In the genomic region with DNA sequence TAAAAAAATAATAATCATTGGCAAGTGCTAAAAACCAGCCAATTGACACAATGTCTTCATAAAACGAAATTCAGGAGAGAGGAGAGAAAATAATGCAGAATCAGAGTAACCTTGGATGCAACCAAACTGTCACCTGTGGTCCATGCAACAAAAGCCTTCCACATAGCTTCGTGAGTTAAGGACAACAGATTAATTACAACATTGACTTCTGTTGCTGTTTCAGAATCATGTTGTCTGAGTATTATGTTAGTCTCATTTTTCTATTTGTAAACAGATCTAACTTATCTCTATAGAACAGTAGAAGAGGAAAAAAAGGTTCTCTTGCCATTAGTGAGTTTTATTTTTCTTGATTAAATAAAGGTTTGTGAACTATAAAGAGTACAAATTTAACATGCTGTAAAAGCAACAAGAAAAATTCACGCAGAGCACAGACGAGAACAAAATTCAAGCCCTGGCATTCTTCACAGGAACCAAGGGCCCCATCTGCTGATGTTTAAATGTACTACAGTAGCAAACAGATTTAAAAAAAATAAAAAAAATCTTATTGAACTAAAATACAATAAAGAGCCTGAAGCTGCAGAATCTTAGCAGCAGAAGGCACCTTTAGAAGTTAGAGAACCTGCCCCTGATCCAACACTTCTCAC, we compare ENCODE assay signal across 8 cellular contexts.
A peak's percentile ranks its signal among the peaks of the same experiment; 100 is the strongest.
DNase-seq lines count a peak whose midpoint lies in the region; ATAC-seq and TF ChIP-seq lines count a peak whose summit lies in the region.

No MANE protein-coding gene starts in this region.

- WGBS in esophagus squamous epithelium, 2 donors = 21 to 33% methylated on average over 4 of the region's 4 CpGs

- H3K4me1 Mint-ChIP-seq in progenitor cell of endocrine pancreas (ENCODE audit: low read depth) = peaks cover 1% of the 10 kb centered on the region
- H3K4me1 Mint-ChIP-seq in activated naive CD8-positive, alpha-beta T cell treated with anti-CD3 and anti-CD28 coated beads, Interleukin-2, amount 50 U/mL, for 24 hours = no peaks in the 10 kb centered on the region
- H3K4me1 Mint-ChIP-seq in activated naive CD4-positive, alpha-beta T cell treated with anti-CD3 and anti-CD28 coated beads, Interleukin-2, amount 10 ng/mL, durations not matched to agents 7 days and 5 days = no peaks in the 10 kb centered on the region

- no peaks in the 10 kb centered on the region for H3K36me3 Mint-ChIP-seq in progenitor cell of endocrine pancreas (ENCODE audit: insufficient read depth)
- no peaks in the 10 kb centered on the region for H3K36me3 Mint-ChIP-seq in activated naive CD8-positive, alpha-beta T cell treated with anti-CD3 and anti-CD28 coated beads, Interleukin-2, amount 50 U/mL, for 24 hours (ENCODE audit: low read depth)
- H3K36me3 Mint-ChIP-seq in activated naive CD4-positive, alpha-beta T cell treated with anti-CD3 and anti-CD28 coated beads, Interleukin-2, amount 10 ng/mL, durations not matched to agents 7 days and 5 days = no peaks in the 10 kb centered on the region

- no peaks in the 10 kb centered on the region for H3K27me3 ChIP-seq in esophagus squamous epithelium

- TF ChIP-seq POLR2A in esophagus squamous epithelium (IDR thresholded peaks at IDR 0.05) = no peak

- DNase-seq in GM10266 (ENCODE audit: extremely low spot score) (no peak), NCI-H526 treated with DMSO at 0.1 percent for 48 hours (lab: John Stamatoyannopoulos, UW) (peak; percentile 29), esophagus squamous epithelium (lab: John Stamatoyannopoulos, UW) (no peak), progenitor cell of endocrine pancreas (ENCODE audit: low spot score, unreplicated experiment) (no peak), NCI-H2107 treated with DMSO at 0.1 percent for 48 hours (lab: John Stamatoyannopoulos, UW; ENCODE audit: unreplicated experiment) (no peak)
- DNase-seq in activated naive CD8-positive, alpha-beta T cell treated with anti-CD3 and anti-CD28 coated beads, Interleukin-2, amount 50 U/mL, for 24 hours = no peak
- DNase-seq in activated naive CD4-positive, alpha-beta T cell treated with anti-CD3 and anti-CD28 coated beads, Interleukin-2, amount 10 ng/mL, durations not matched to agents 7 days and 5 days = no peak

- peaks cover 21% of the 10 kb centered on the region for H3K27me3 Mint-ChIP-seq in progenitor cell of endocrine pancreas
- H3K27me3 Mint-ChIP-seq in activated naive CD8-positive, alpha-beta T cell treated with anti-CD3 and anti-CD28 coated beads, Interleukin-2, amount 50 U/mL, for 24 hours = no peaks in the 10 kb centered on the region
- H3K27me3 Mint-ChIP-seq in activated naive CD4-positive, alpha-beta T cell treated with anti-CD3 and anti-CD28 coated beads, Interleukin-2, amount 10 ng/mL, durations not matched to agents 7 days and 5 days = no peaks in the 10 kb centered on the region

- H3K36me3 ChIP-seq in esophagus squamous epithelium = no peaks in the 10 kb centered on the region

- CTCF ChIA-PET in activated naive CD4-positive, alpha-beta T cell treated with anti-CD3 and anti-CD28 coated beads, Interleukin-2, amount 10 ng/mL, durations not matched to agents 7 days and 5 days (lab: Charles Lee) = interaction anchor here (2.6 kb wide), 1 partner anchor 122 kb away, joined by 10 read pairs; no protein-coding TSS in a partner anchor

- H3K4me3 ChIP-seq in esophagus squamous epithelium = no peak overlapping the region

- no peak overlapping the region for H3K27ac Mint-ChIP-seq in progenitor cell of endocrine pancreas
- no peak overlapping the region for H3K27ac Mint-ChIP-seq in activated naive CD8-positive, alpha-beta T cell treated with anti-CD3 and anti-CD28 coated beads, Interleukin-2, amount 50 U/mL, for 24 hours
- H3K27ac Mint-ChIP-seq in activated naive CD4-positive, alpha-beta T cell treated with anti-CD3 and anti-CD28 coated beads, Interleukin-2, amount 10 ng/mL, durations not matched to agents 7 days and 5 days = no peak overlapping the region

- H3K9me3 ChIP-seq in esophagus squamous epithelium = no peaks in the 10 kb centered on the region

- no peaks in the 10 kb centered on the region for H3K9me3 Mint-ChIP-seq in progenitor cell of endocrine pancreas (ENCODE audit: low read depth)
- H3K9me3 Mint-ChIP-seq in activated naive CD8-positive, alpha-beta T cell treated with anti-CD3 and anti-CD28 coated beads, Interleukin-2, amount 50 U/mL, for 24 hours = no peaks in the 10 kb centered on the region
- no peaks in the 10 kb centered on the region for H3K9me3 Mint-ChIP-seq in activated naive CD4-positive, alpha-beta T cell treated with anti-CD3 and anti-CD28 coated beads, Interleukin-2, amount 10 ng/mL, durations not matched to agents 7 days and 5 days

- H3K4me1 ChIP-seq in esophagus squamous epithelium = no peaks in the 10 kb centered on the region

- intact Hi-C loops in esophagus squamous epithelium (cut with DNase I) = loop anchor here (5.0 kb wide), 1 partner anchor 1011 kb away; no protein-coding TSS in a partner anchor

- H3K4me3 Mint-ChIP-seq in progenitor cell of endocrine pancreas (ENCODE audit: low read depth) = no peak overlapping the region
- H3K4me3 Mint-ChIP-seq in activated naive CD8-positive, alpha-beta T cell treated with anti-CD3 and anti-CD28 coated beads, Interleukin-2, amount 50 U/mL, for 24 hours = no peak overlapping the region
- no peak overlapping the region for H3K4me3 Mint-ChIP-seq in activated naive CD4-positive, alpha-beta T cell treated with anti-CD3 and anti-CD28 coated beads, Interleukin-2, amount 10 ng/mL, durations not matched to agents 7 days and 5 days

- H3K27ac ChIP-seq in esophagus squamous epithelium = no peak overlapping the region

- no peak for ATAC-seq in activated naive CD8-positive, alpha-beta T cell treated with anti-CD3 and anti-CD28 coated beads, Interleukin-2, amount 50 U/mL, for 24 hours
- no peak for ATAC-seq in GM19035 (IDR thresholded peaks at IDR 0.05; ENCODE audit: unreplicated experiment)

- TF ChIP-seq CTCF in GM10266 (IDR thresholded peaks at IDR 0.05; ENCODE audit: control insufficient read depth, insufficient read depth, low read depth, missing control alignments) (peak; percentile 1), esophagus squamous epithelium (IDR thresholded peaks at IDR 0.05) (peak in 5 of 6 experiments; percentile 29 to 61 (median 42)), progenitor cell of endocrine pancreas (IDR thresholded peaks at IDR 0.05; ENCODE audit: unreplicated experiment) (peak; percentile 71)

Comparison
In these comparisons a context has a peak if more than half of its experiments do, and no peak if none do; other contexts are left out.
1. CTCF ChIP-seq: peak in every context shown above with its lines; median percentile 71 in progenitor cell of endocrine pancreas; 42 in esophagus squamous epithelium; 1 in GM10266.